In genomic region chr2:205290299-205290698, GRCh38 we compare ENCODE assay signal across 15 cellular contexts.
A peak's percentile ranks its signal among the peaks of the same experiment; 100 is the strongest.
DNase-seq lines count a peak whose midpoint lies in the region; ATAC-seq and TF ChIP-seq lines count a peak whose summit lies in the region.
"Had no signal": no experiment of that assay in that cellular context is flagged by ENCODE, and none has a peak within 500 bp of the region (broad histone marks: within the 10 kb centered on the region; RNA-seq: fewer than 3 reads in every experiment).

No MANE protein-coding gene starts in this region.

- no peak overlapping the region for H3K9ac ChIP-seq in HUES48 (ENCODE audit: low read depth, low read length)

- no peak for TF ChIP-seq CTCF in GM20000 (IDR thresholded peaks at IDR 0.05; ENCODE audit: extremely low read depth, missing control alignments)

- peaks cover 29% of the 10 kb centered on the region for H3K4me1 ChIP-seq in HUES48 (ENCODE audit: control insufficient read depth, insufficient read depth, low read length)
- H3K4me1 ChIP-seq: Caco-2 had no signal

- H3K27me3 ChIP-seq in HUES48 (ENCODE audit: control insufficient read depth, insufficient read depth, low read length): no peaks in the 10 kb centered on the region

- H3K4me3 ChIP-seq in HUES48 (ENCODE audit: low read depth, low read length): no peak overlapping the region

- peak overlapping the region; percentile 50 for H3K27ac ChIP-seq in HUES48 (ENCODE audit: low read depth, low read length)
- H3K27ac ChIP-seq: C4-2B had no signal

- ATAC-seq in esophagus mucosa: no peak
- ATAC-seq: CD8-positive, alpha-beta T cell; HCT116 had no signal

- no peaks in the 10 kb centered on the region for H3K9me3 ChIP-seq in HUES48 (ENCODE audit: control insufficient read depth, insufficient read depth, low read length)

- no peaks in the 10 kb centered on the region for H3K36me3 ChIP-seq in HUES48 (ENCODE audit: control insufficient read depth, insufficient read depth, low read length)

- peak; percentile 11 for DNase-seq in dermis blood vessel endothelial cell
- DNase-seq in kidney tubule cell (ENCODE audit: low spot score): peak; percentile 77
- no peak for DNase-seq in GM20000 (ENCODE audit: low spot score)
- DNase-seq in mesenteric fat pad (ENCODE audit: low spot score): no peak
- no peak for DNase-seq in stimulated activated CD4-positive, alpha-beta T cell treated with anti-CD3 and anti-CD28 coated beads, Interleukin-2, amount 100 ng/mL, for 48 hours
- DNase-seq: Caco-2; CD4-positive, CD25-positive, alpha-beta regulatory T cell; CD8-positive, alpha-beta T cell; DMS79 treated with DMSO at 0.1 percent for 48 hours; GF-D8; H9 had no signal

Comparison
In these comparisons a context has a peak if more than half of its experiments do, and no peak if none do; other contexts are left out.
1. DNase-seq: peak in dermis blood vessel endothelial cell (single experiment) and kidney tubule cell (single experiment); none in GM20000 (single experiment), mesenteric fat pad (single experiment) and stimulated activated CD4-positive, alpha-beta T cell treated with anti-CD3 and anti-CD28 coated beads, Interleukin-2, amount 100 ng/mL, for 48 hours (0 of 2).